In genomic region chr2:221527759-221528444, GRCh38 we compare ENCODE assay signal across 12 cellular contexts. TPM values are rescaled to one million over a fixed set of nuclear protein-coding genes. Genes with fewer than 3 reads are reported as not detected.
A peak's percentile ranks its signal among the peaks of the same experiment; 100 is the strongest.
DNase-seq lines count a peak whose midpoint lies in the region; ATAC-seq and TF ChIP-seq lines count a peak whose summit lies in the region.
"Had no signal": no experiment of that assay in that cellular context is flagged by ENCODE, and none has a peak within 500 bp of the region (broad histone marks: within the 10 kb centered on the region; RNA-seq: fewer than 3 reads in every experiment).

No MANE protein-coding gene starts in this region.

- H3K27me3 ChIP-seq in hepatocyte (no peaks in the 10 kb centered on the region), subcutaneous abdominal adipose tissue (ENCODE audit: control insufficient read depth in 5 of 5, insufficient read depth in 4 of 5, low read length in 5 of 5) (no peaks in the 10 kb centered on the region)

- H3K27ac Mint-ChIP-seq in activated CD4-positive, alpha-beta T cell treated with anti-CD3 and anti-CD28 coated beads, Interleukin-2, amount 10 ng/mL, durations not matched to agents 7 days and 5 days = peak overlapping the region; percentile 84
- H3K27ac Mint-ChIP-seq in activated CD4-positive, alpha-beta memory T cell treated with anti-CD3 and anti-CD28 coated beads for 36 hours = peak overlapping the region; percentile 73
- no peak overlapping the region for H3K27ac Mint-ChIP-seq in HFFc6

- H3K27ac ChIP-seq in hepatocyte (peak overlapping the region; percentile 68), subcutaneous abdominal adipose tissue (ENCODE audit: low read depth, low read length) (peak overlapping the region; percentile 25)

- H2AFZ ChIP-seq in hepatocyte = no peak overlapping the region

- H3K36me3 ChIP-seq in hepatocyte (replicated peaks; ENCODE audit: insufficient read depth, low read depth) = no peaks in the 10 kb centered on the region
- H3K36me3 ChIP-seq in subcutaneous abdominal adipose tissue (ENCODE audit: control insufficient read depth in 5 of 5, insufficient read depth in 5 of 5, low read length in 5 of 5) = no peaks in the 10 kb centered on the region

- peaks cover 30% of the 10 kb centered on the region for H3K36me3 Mint-ChIP-seq in activated CD4-positive, alpha-beta T cell treated with anti-CD3 and anti-CD28 coated beads, Interleukin-2, amount 10 ng/mL, durations not matched to agents 7 days and 5 days (ENCODE audit: low read depth)
- no peaks in the 10 kb centered on the region for H3K36me3 Mint-ChIP-seq in activated CD4-positive, alpha-beta memory T cell treated with anti-CD3 and anti-CD28 coated beads for 36 hours
- peaks cover 16% of the 10 kb centered on the region for H3K36me3 Mint-ChIP-seq in HFFc6 (ENCODE audit: low read depth)

- TF ChIP-seq CTCF in hepatocyte (IDR thresholded peaks at IDR 0.05; ENCODE audit: poor library complexity) = no peak
- TF ChIP-seq CTCF in HFFc6 (IDR thresholded peaks at IDR 0.05) = no peak

- CTCF ChIA-PET in activated CD4-positive, alpha-beta T cell treated with anti-CD3 and anti-CD28 coated beads, Interleukin-2, amount 10 ng/mL, durations not matched to agents 7 days and 5 days (lab: Charles Lee) = no interaction called here
- CTCF ChIA-PET in activated CD4-positive, alpha-beta memory T cell treated with anti-CD3 and anti-CD28 coated beads for 36 hours (lab: Charles Lee) = no interaction called here

- H3K9me2 ChIP-seq in hepatocyte (replicated peaks; ENCODE audit: insufficient read depth) = no peaks in the 10 kb centered on the region

- H3K9me3 ChIP-seq in hepatocyte (ENCODE audit: low read depth) (no peaks in the 10 kb centered on the region), subcutaneous abdominal adipose tissue (ENCODE audit: control insufficient read depth in 5 of 5, low read length in 5 of 5) (no peaks in the 10 kb centered on the region)

- WGBS in hepatocyte (ENCODE audit: low lambda C conversion rate, missing lambda C conversion rate) = 23% methylated on average over 9 of the region's 9 CpGs

- H3K4me1 Mint-ChIP-seq in activated CD4-positive, alpha-beta T cell treated with anti-CD3 and anti-CD28 coated beads, Interleukin-2, amount 10 ng/mL, durations not matched to agents 7 days and 5 days = peaks cover 45% of the 10 kb centered on the region
- H3K4me1 Mint-ChIP-seq in activated CD4-positive, alpha-beta memory T cell treated with anti-CD3 and anti-CD28 coated beads for 36 hours (ENCODE audit: low read depth) = peaks cover 59% of the 10 kb centered on the region
- H3K4me1 Mint-ChIP-seq in HFFc6 (ENCODE audit: low read depth) = peaks cover 39% of the 10 kb centered on the region

- peak overlapping the region in 1 of 5 donors; percentile 19 for H3K9ac ChIP-seq in subcutaneous abdominal adipose tissue (ENCODE audit: low read length in 5 of 5)

- peak; percentile 43 for DNase-seq in activated CD4-positive, alpha-beta T cell treated with anti-CD3 and anti-CD28 coated beads, Interleukin-2, amount 10 ng/mL, durations not matched to agents 7 days and 5 days
- no peak for DNase-seq in activated CD4-positive, alpha-beta T cell treated with anti-CD3 and anti-CD28 coated beads for 1 hour
- DNase-seq in activated CD4-positive, alpha-beta memory T cell treated with anti-CD3 and anti-CD28 coated beads for 36 hours = peak; percentile 34
- DNase-seq in hepatocyte (ENCODE audit: low spot score) = peak; percentile 50
- DNase-seq in HFFc6 = no peak
- no peak for DNase-seq in effector CD8-positive, alpha-beta T cell (lab: John Stamatoyannopoulos, UW)
- DNase-seq: ACHN; NCI-H2171; stimulated activated CD8-positive, alpha-beta memory T cell treated with anti-CD3 and anti-CD28 coated beads, Interleukin-4, amount 100 ng/mL, for 48 hours had no signal

- peak overlapping the region; percentile 24 for H3K4me2 ChIP-seq in hepatocyte

- H3K27me3 Mint-ChIP-seq in activated CD4-positive, alpha-beta T cell treated with anti-CD3 and anti-CD28 coated beads, Interleukin-2, amount 10 ng/mL, durations not matched to agents 7 days and 5 days = no peaks in the 10 kb centered on the region
- no peaks in the 10 kb centered on the region for H3K27me3 Mint-ChIP-seq in activated CD4-positive, alpha-beta memory T cell treated with anti-CD3 and anti-CD28 coated beads for 36 hours
- H3K27me3 Mint-ChIP-seq in HFFc6 (ENCODE audit: insufficient read depth) = peaks cover 4% of the 10 kb centered on the region; the same call in 1 of the 2 replicates

- ATAC-seq in HG02642 (IDR thresholded peaks at IDR 0.05; ENCODE audit: poor library complexity, unreplicated experiment) = no peak
- ATAC-seq: sciatic nerve had no signal

- H3K4me3 Mint-ChIP-seq in activated CD4-positive, alpha-beta T cell treated with anti-CD3 and anti-CD28 coated beads, Interleukin-2, amount 10 ng/mL, durations not matched to agents 7 days and 5 days = peak overlapping the region; percentile 29
- H3K4me3 Mint-ChIP-seq in activated CD4-positive, alpha-beta memory T cell treated with anti-CD3 and anti-CD28 coated beads for 36 hours = peak overlapping the region; percentile 59
- H3K4me3 Mint-ChIP-seq in HFFc6 = no peak overlapping the region

- H3K9me3 Mint-ChIP-seq in activated CD4-positive, alpha-beta T cell treated with anti-CD3 and anti-CD28 coated beads, Interleukin-2, amount 10 ng/mL, durations not matched to agents 7 days and 5 days = peaks cover 7% of the 10 kb centered on the region
- no peaks in the 10 kb centered on the region for H3K9me3 Mint-ChIP-seq in activated CD4-positive, alpha-beta memory T cell treated with anti-CD3 and anti-CD28 coated beads for 36 hours
- no peaks in the 10 kb centered on the region for H3K9me3 Mint-ChIP-seq in HFFc6

- intact Hi-C loops in activated CD4-positive, alpha-beta memory T cell treated with anti-CD3 and anti-CD28 coated beads for 36 hours (cut with micrococcal nuclease) = loop anchor here (2.0 kb wide), 1 partner anchor 43 kb away; no protein-coding TSS in a partner anchor

- H3K4me1 ChIP-seq in hepatocyte (ENCODE audit: insufficient read depth) (peaks cover 36% of the 10 kb centered on the region), subcutaneous abdominal adipose tissue (ENCODE audit: control insufficient read depth in 5 of 5, insufficient read depth in 5 of 5, low read length in 5 of 5) (peaks cover 0 to 34% (median 10%) of the 10 kb centered on the region in 5 donors)

- peaks cover 32% of the 10 kb centered on the region for H3K79me2 ChIP-seq in hepatocyte

- POLR2A ChIA-PET in activated CD4-positive, alpha-beta T cell treated with anti-CD3 and anti-CD28 coated beads, Interleukin-2, amount 10 ng/mL, durations not matched to agents 7 days and 5 days (lab: Charles Lee) = no interaction called here
- POLR2A ChIA-PET in activated CD4-positive, alpha-beta memory T cell treated with anti-CD3 and anti-CD28 coated beads for 36 hours (lab: Charles Lee) = no interaction called here

- no peak overlapping the region for H3K4me3 ChIP-seq in hepatocyte
- H3K4me3 ChIP-seq in subcutaneous abdominal adipose tissue (ENCODE audit: low read depth in 1 of 5, low read length in 5 of 5) = no peak overlapping the region

- H4K20me1 ChIP-seq in hepatocyte (ENCODE audit: insufficient read depth, poor library complexity, severe bottlenecking) = no peaks in the 10 kb centered on the region

RNA-seq across cellular contexts. Expression of gene EPHA4, which starts 44.2 kb away (rescaled TPM):
- total RNA-seq in activated CD4-positive, alpha-beta T cell treated with anti-CD3 and anti-CD28 coated beads, Interleukin-2, amount 10 ng/mL, durations not matched to agents 7 days and 5 days = 10 to 100 TPM; 28.2 to 29.3 TPM
- total RNA-seq in activated CD4-positive, alpha-beta memory T cell treated with anti-CD3 and anti-CD28 coated beads for 36 hours = 1 to 10 TPM; 6.3 to 7.0 TPM
- 36.8 and 39.0 TPM in 2 replicates for total RNA-seq in hepatocyte
- 7.8 and 8.8 TPM in 2 replicates for polyA plus RNA-seq in hepatocyte
- 10 to 100 TPM; 41.4 to 65.3 (median 51.9) TPM for total RNA-seq in HFFc6 (2021; fragmentation: NEBNext Ultra II Directional; extraction: Animal tissue kit (Norgen Biotek cat#: 25700))

Comparison
In these comparisons a context has a peak if more than half of its experiments do, and no peak if none do; other contexts are left out.
1. DNase-seq: peak in activated CD4-positive, alpha-beta T cell treated with anti-CD3 and anti-CD28 coated beads, Interleukin-2, amount 10 ng/mL, durations not matched to agents 7 days and 5 days (single experiment), activated CD4-positive, alpha-beta memory T cell treated with anti-CD3 and anti-CD28 coated beads for 36 hours (single experiment) and hepatocyte (single experiment); none in activated CD4-positive, alpha-beta T cell treated with anti-CD3 and anti-CD28 coated beads for 1 hour (single experiment), HFFc6 (single experiment) and effector CD8-positive, alpha-beta T cell (single experiment).